9 cellular contexts compared by ENCODE assay signal in genomic region chr1:54542962-54543539, GRCh38. TPM values are rescaled to one million over a fixed set of nuclear protein-coding genes. Genes with fewer than 3 reads are reported as not detected.
DNase-seq lines count a peak whose midpoint lies in the region; ATAC-seq and TF ChIP-seq lines count a peak whose summit lies in the region.
"Had no signal": no experiment of that assay in that cellular context is flagged by ENCODE, and none has a peak within 500 bp of the region (broad histone marks: within the 10 kb centered on the region; RNA-seq: fewer than 3 reads in every experiment).

No MANE protein-coding gene starts in this region.

- DNase-seq in right atrium auricular region (ENCODE audit: low spot score) (no peak), right cardiac atrium (no peak), ascending aorta (ENCODE audit: low spot score in 2 of 2) (no peak), left kidney (ENCODE audit: low read depth, low spot score) (peak; percentile 71), cerebellum (ENCODE audit: low spot score) (no peak), GM10248 (ENCODE audit: extremely low spot score) (no peak), 8988T (no peak), NCI-H187 (lab: John Stamatoyannopoulos, UW) (no peak)
- DNase-seq: NCI-H446 had no signal

- H3K9me3 ChIP-seq in right atrium auricular region (no peaks in the 10 kb centered on the region), right cardiac atrium (ENCODE audit: control insufficient read depth, low read length) (no peaks in the 10 kb centered on the region), ascending aorta (no peaks in the 10 kb centered on the region)

- H3K4me1 ChIP-seq in right atrium auricular region (peaks cover 0 to 33% of the 10 kb centered on the region in 2 donors), right cardiac atrium (ENCODE audit: control insufficient read depth, insufficient read depth, low read length) (peaks cover 4% of the 10 kb centered on the region), ascending aorta (peaks cover 6 to 20% of the 10 kb centered on the region in 2 donors)

- peak overlapping the region in 1 of 2 donors; percentile 59 for H3K4me3 ChIP-seq in right atrium auricular region
- no peak overlapping the region for H3K4me3 ChIP-seq in right cardiac atrium (ENCODE audit: low read length)
- H3K4me3 ChIP-seq in ascending aorta: peak overlapping the region in 1 of 2 donors; percentile 67

- no peak for ATAC-seq in right cardiac atrium

- H3K27ac ChIP-seq in right atrium auricular region (peak overlapping the region; percentile 54 to 82), right cardiac atrium (ENCODE audit: low read length) (no peak overlapping the region), ascending aorta (peak overlapping the region; percentile 89 to 92)

- CTCF ChIA-PET in GM10248 (lab: Yijun Ruan, JAX): interaction anchor here (2.0 kb wide), 1 partner anchor 54 kb away, joined by 5 read pairs; no protein-coding TSS in a partner anchor

- intact Hi-C loops in right cardiac atrium (cut with DNase I): no loop called here
- intact Hi-C loops in ascending aorta (cut with DNase I): loop anchor here (5.0 kb wide), 2 partner anchors 104 to 596 kb away; partner anchors contain the start of genes IFT25 and LRRC42

- POLR2A ChIA-PET in GM10248 (lab: Yijun Ruan, JAX): no interaction called here

- H3K36me3 ChIP-seq in right atrium auricular region (no peaks in the 10 kb centered on the region), ascending aorta (no peaks in the 10 kb centered on the region)

- H3K27me3 ChIP-seq in right atrium auricular region (no peaks in the 10 kb centered on the region), right cardiac atrium (ENCODE audit: control insufficient read depth, insufficient read depth) (no peaks in the 10 kb centered on the region), ascending aorta (no peaks in the 10 kb centered on the region)

- WGBS in right cardiac atrium: 40% methylated on average over 12 of the region's 12 CpGs

- TF ChIP-seq CTCF in right atrium auricular region (IDR thresholded peaks at IDR 0.05) (no peak), ascending aorta (IDR thresholded peaks at IDR 0.05) (no peak), GM10248 (IDR thresholded peaks at IDR 0.05; ENCODE audit: control extremely low read depth, extremely low read depth, low read depth, missing control alignments) (no peak)

RNA-seq across cellular contexts. Expression of gene ACOT11, which starts 5.0 kb away (rescaled TPM):
- total RNA-seq in right atrium auricular region: 10 to 100 TPM in 1 of 2 donors, 1 to 10 TPM in 1; 9.1 to 27.0 TPM
- total RNA-seq in right cardiac atrium: 10 to 100 TPM; 14.4 to 32.7 (median 28.7) TPM
- 16.7 TPM for polyA plus RNA-seq in right cardiac atrium
- 30.4 TPM for total RNA-seq in ascending aorta
- total RNA-seq in cerebellum: 6.4 TPM
